Comparison of ENCODE assay signal across 9 cellular contexts in the genomic region with DNA sequence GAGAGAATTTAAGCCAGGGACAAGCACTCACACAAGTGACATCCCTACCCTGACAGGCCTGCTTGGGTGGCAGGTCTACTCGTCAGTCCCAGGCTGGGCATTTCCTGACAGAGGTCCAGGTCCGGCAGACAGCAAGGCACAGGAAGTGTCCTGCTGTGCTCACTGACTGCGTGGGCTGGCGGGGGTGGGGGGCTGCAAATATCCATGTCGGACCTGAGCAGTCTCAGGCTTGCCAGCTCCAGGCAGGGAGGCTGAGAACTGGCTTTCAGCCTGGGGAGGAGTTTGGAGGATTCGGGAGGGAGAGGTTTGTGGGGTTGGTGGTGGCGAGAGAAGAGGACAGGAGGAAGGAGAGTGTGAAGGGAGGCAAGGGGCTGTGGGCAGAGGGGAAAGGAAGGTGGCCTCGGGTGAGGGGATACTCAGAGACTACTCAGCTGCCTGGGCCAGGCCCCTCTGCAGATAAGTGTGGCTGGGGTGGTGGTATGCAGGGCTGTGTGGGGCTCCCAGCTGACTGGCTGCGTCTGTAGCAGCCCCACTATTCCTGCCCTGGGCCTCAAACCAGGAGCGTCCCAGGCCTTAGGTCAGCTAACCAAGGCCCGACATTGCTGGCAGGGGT. TPM values are rescaled to one million over a fixed set of nuclear protein-coding genes. Genes with fewer than 3 reads are reported as not detected.
A peak's percentile ranks its signal among the peaks of the same experiment; 100 is the strongest.
DNase-seq lines count a peak whose midpoint lies in the region; ATAC-seq and TF ChIP-seq lines count a peak whose summit lies in the region.
"Had no signal": no experiment of that assay in that cellular context is flagged by ENCODE, and none has a peak within 500 bp of the region (broad histone marks: within the 10 kb centered on the region; RNA-seq: fewer than 3 reads in every experiment).

No MANE protein-coding gene starts in this region.

- no peak overlapping the region for H3K9ac ChIP-seq in muscle layer of colon (ENCODE audit: low read length)

- no TSS peak for BruUV-seq in MCF 10A (replicated peaks; lab: Mats Ljungman, UMichigan)

- H3K9me3 ChIP-seq in breast epithelium (no peaks in the 10 kb centered on the region), muscle layer of colon (ENCODE audit: low read length) (no peaks in the 10 kb centered on the region)

- H3K36me3 ChIP-seq in breast epithelium (no peaks in the 10 kb centered on the region), muscle layer of colon (ENCODE audit: insufficient read depth, low read length) (peaks cover 34% of the 10 kb centered on the region), urinary bladder (ENCODE audit: insufficient read depth) (no peaks in the 10 kb centered on the region)

- peaks cover 3 to 4% of the 10 kb centered on the region in 2 donors for H3K4me1 ChIP-seq in breast epithelium
- peaks cover 67% of the 10 kb centered on the region for H3K4me1 ChIP-seq in muscle layer of colon (ENCODE audit: insufficient read depth, low read length)
- H3K4me1 ChIP-seq in urinary bladder (ENCODE audit: insufficient read depth), result no peaks in the 10 kb centered on the region

- no peak for ATAC-seq in GM18519 (IDR thresholded peaks at IDR 0.05; ENCODE audit: low FRiP score, unreplicated experiment)

- intact Hi-C loops in breast epithelium (cut with DNase I; ENCODE audit: low total_unique reads) (no loop called here), MCF 10A (cut with micrococcal nuclease) (no loop called here)

- H3K36me3 Mint-ChIP-seq in MCF 10A (ENCODE audit: insufficient read depth, unreplicated experiment), result no peaks in the 10 kb centered on the region

- H3K4me1 Mint-ChIP-seq in MCF 10A (ENCODE audit: insufficient read depth, unreplicated experiment), result no peaks in the 10 kb centered on the region

- H3K4me3 ChIP-seq in breast epithelium (no peak overlapping the region), muscle layer of colon (ENCODE audit: low read depth in 1 of 2, low read length in 2 of 2) (no peak overlapping the region), urinary bladder (ENCODE audit: low read depth, low read length) (no peak overlapping the region)

- no peak overlapping the region for H3K27ac Mint-ChIP-seq in MCF 10A (ENCODE audit: low read depth, unreplicated experiment)

- no peak for TF ChIP-seq POLR2A in breast epithelium (IDR thresholded peaks at IDR 0.05)

- H3K4me3 Mint-ChIP-seq in MCF 10A (ENCODE audit: unreplicated experiment), result no peak overlapping the region

- H3K27ac ChIP-seq in breast epithelium (peak overlapping the region; percentile 74 to 89), cingulate gyrus (ENCODE audit: low read depth, low read length) (peak overlapping the region; percentile 47), muscle layer of colon (ENCODE audit: low read depth, low read length) (peak overlapping the region; percentile 77), urinary bladder (ENCODE audit: low read depth) (peak overlapping the region; percentile 86)

- 25% methylated on average over 11 of the region's 11 CpGs for WGBS in urinary bladder

- CTCF ChIA-PET in MCF 10A (lab: Yijun Ruan, JAX), result interaction anchor here (0.7 kb wide), 1 partner anchor 221 kb away, joined by 4 read pairs; no protein-coding TSS in a partner anchor

- H3K27me3 Mint-ChIP-seq in MCF 10A (ENCODE audit: insufficient read depth, unreplicated experiment), result no peaks in the 10 kb centered on the region

- no peak for TF ChIP-seq CTCF in breast epithelium (IDR thresholded peaks at IDR 0.05)
- TF ChIP-seq CTCF in MCF 10A (IDR thresholded peaks at IDR 0.05; ENCODE audit: unreplicated experiment), result no peak

- H3K27me3 ChIP-seq in breast epithelium (no peaks in the 10 kb centered on the region), muscle layer of colon (ENCODE audit: control insufficient read depth in 1 of 2, insufficient read depth in 2 of 2, low read length in 2 of 2) (peaks cover 0 to 6% of the 10 kb centered on the region in 2 donors)

- DNase-seq in breast epithelium (ENCODE audit: low spot score in 2 of 2), result no peak
- no peak for DNase-seq in MCF 10A (ENCODE audit: unreplicated experiment)
- no peak for DNase-seq in effector CD4-positive, alpha-beta T cell
- DNase-seq in ecto neural progenitor cell (ENCODE audit: low spot score), result no peak
- DNase-seq: NCI-H2107 had no signal

- POLR2A ChIA-PET in MCF 10A (lab: Yijun Ruan, JAX), result interaction anchor here (0.6 kb wide), 1 partner anchor 1784 kb away, joined by 3 read pairs; the partner anchor contains the start of gene NCBP3

- no peaks in the 10 kb centered on the region for H3K9me3 Mint-ChIP-seq in MCF 10A (ENCODE audit: unreplicated experiment)

RNA-seq across cellular contexts. Expression of gene HIC1, which starts 7.8 kb away (rescaled TPM):
- 10 to 100 TPM; 12.6 to 16.4 (median 12.7) TPM for total RNA-seq in breast epithelium
- 0.59 and 1.0 TPM in 2 replicates for total RNA-seq in MCF 10A (2022)
- 31.4 TPM for total RNA-seq in urinary bladder
- 19.2 TPM for polyA plus RNA-seq in urinary bladder

RNA-seq across cellular contexts. Expression of gene OVCA2, which starts 20.9 kb away (rescaled TPM):
- total RNA-seq in breast epithelium (10 to 100 TPM; 24.3 to 35.4 (median 32.5) TPM), MCF 10A (2022) (28.8 and 33.5 TPM in 2 replicates), urinary bladder (9.5 TPM)
- 40.1 TPM for polyA plus RNA-seq in urinary bladder

RNA-seq across cellular contexts. Expression of gene DPH1, which starts 32.7 kb away (rescaled TPM):
- total RNA-seq in breast epithelium (10 to 100 TPM; 28.3 to 66.6 (median 55.7) TPM), MCF 10A (2022) (29.7 and 45.2 TPM in 2 replicates), urinary bladder (17.4 TPM)
- polyA plus RNA-seq in urinary bladder, result 36.5 TPM

RNA-seq across cellular contexts. Expression of gene RTN4RL1, which starts 37.5 kb away (rescaled TPM):
- total RNA-seq in breast epithelium, result 10 to 100 TPM in 2 of 3 donors, 1 to 10 TPM in 1; 3.8 to 19.6 (median 14.1) TPM
- 2.9 and 3.6 TPM in 2 replicates for total RNA-seq in MCF 10A (2022)
- 1.3 TPM for total RNA-seq in urinary bladder
- 4.5 TPM for polyA plus RNA-seq in urinary bladder
